ENCODE assay signal across 18 cellular contexts in the genomic region with DNA sequence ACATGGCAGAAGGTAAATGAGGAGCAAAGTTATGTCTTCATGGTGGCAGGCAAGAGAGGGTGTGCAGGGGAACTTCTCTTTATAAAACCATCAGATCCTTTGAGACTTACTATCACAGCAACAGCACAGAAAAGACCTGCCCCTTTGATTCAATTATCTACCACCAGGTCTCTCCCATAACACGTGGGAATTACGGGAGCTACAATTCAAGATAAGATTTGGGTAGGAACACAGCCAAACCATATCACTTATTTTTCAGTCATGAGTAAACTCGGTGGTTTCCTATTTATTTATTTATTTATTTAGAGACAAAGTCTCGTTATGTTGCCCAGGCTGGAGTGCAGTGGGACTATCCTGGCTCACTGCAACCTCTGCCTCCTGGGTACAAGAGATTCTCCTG. TPM values are rescaled to one million over a fixed set of nuclear protein-coding genes. Genes with fewer than 3 reads are reported as not detected.
A peak's percentile ranks its signal among the peaks of the same experiment; 100 is the strongest.
DNase-seq lines count a peak whose midpoint lies in the region; ATAC-seq, FAIRE-seq and TF ChIP-seq lines count a peak whose summit lies in the region.
"Had no signal": no experiment of that assay in that cellular context is flagged by ENCODE, and none has a peak within 500 bp of the region (broad histone marks: within the 10 kb centered on the region; RNA-seq: fewer than 3 reads in every experiment).

No MANE protein-coding gene starts in this region.

- H3K27ac ChIP-seq in mammary epithelial cell (ENCODE audit: insufficient read depth, low read depth, low read length) (no peak overlapping the region), hepatocyte (peak overlapping the region; percentile 20), pancreas (peak overlapping the region in 3 of 4 donors; percentile 12 to 45 (median 17)), ovary (no peak overlapping the region)
- H3K27ac ChIP-seq: 22Rv1; BLaER1 treated with 17β-estradiol and CSF1 and Interleukin-3, amounts not matched to agents 10 nM and 100 nM had no signal

- no peak for DNase-seq in MCF 10A (ENCODE audit: unreplicated experiment)
- DNase-seq in mammary epithelial cell = no peak
- DNase-seq in amniotic epithelial cell (ENCODE audit: low read depth) = peak; percentile 85
- DNase-seq in hepatocyte (ENCODE audit: low spot score) = no peak
- DNase-seq in pancreas = no peak
- no peak for DNase-seq in ovary
- DNase-seq in T-helper 1 cell = no peak
- DNase-seq in RKO (ENCODE audit: low spot score) = no peak
- DNase-seq: ACHN; Calu3; CD4-positive, CD25-positive, alpha-beta regulatory T cell; DMS 273 treated with DMSO at 0.1 percent for 48 hours; H7 had no signal

- H2AFZ ChIP-seq in mammary epithelial cell (ENCODE audit: low read depth, low read length) = no peak overlapping the region
- no peak overlapping the region for H2AFZ ChIP-seq in hepatocyte
- H2AFZ ChIP-seq: GM23338 had no signal

- 100% methylated on average over 4 of the region's 4 CpGs for WGBS in mammary epithelial cell (ENCODE audit: low coverage, missing lambda C conversion rate)
- WGBS in hepatocyte (ENCODE audit: low lambda C conversion rate, missing lambda C conversion rate) = 71% methylated on average over 4 of the region's 4 CpGs
- WGBS in pancreas, 2 donors = 18 to 21% methylated on average over 4 of the region's 4 CpGs
- WGBS in ovary, 3 donors = 41 to 51% (median 47%) methylated on average over 4 of the region's 4 CpGs

- H3K27me3 Mint-ChIP-seq in MCF 10A (ENCODE audit: insufficient read depth, unreplicated experiment) = no peaks in the 10 kb centered on the region
- H3K27me3 Mint-ChIP-seq: CD4-positive, CD25-positive, alpha-beta regulatory T cell had no signal

- no peak for TF ChIP-seq POLR2A in ovary (IDR thresholded peaks at IDR 0.05)

- in situ Hi-C loops in mammary epithelial cell (cut with MboI; ENCODE audit: low sequenced_read_pairs in 2 of 2) = no loop called here

- H3K4me1 ChIP-seq in mammary epithelial cell (ENCODE audit: insufficient read depth, low read length) (no peaks in the 10 kb centered on the region), hepatocyte (ENCODE audit: insufficient read depth) (peaks cover 16% of the 10 kb centered on the region), pancreas (peaks cover 0 to 9% (median 0%) of the 10 kb centered on the region in 3 donors), ovary (ENCODE audit: insufficient read depth) (no peaks in the 10 kb centered on the region)

- peak overlapping the region; percentile 71 for H3K27ac Mint-ChIP-seq in MCF 10A (ENCODE audit: low read depth, unreplicated experiment)
- H3K27ac Mint-ChIP-seq: CD4-positive, CD25-positive, alpha-beta regulatory T cell; GM23338 had no signal

- H3K36me3 ChIP-seq in mammary epithelial cell (ENCODE audit: insufficient read depth, low read length) (no peaks in the 10 kb centered on the region), hepatocyte (replicated peaks; ENCODE audit: insufficient read depth, low read depth) (no peaks in the 10 kb centered on the region), pancreas (no peaks in the 10 kb centered on the region), ovary (no peaks in the 10 kb centered on the region)
- H3K36me3 ChIP-seq: BLaER1 treated with 17β-estradiol and CSF1 and Interleukin-3, amounts not matched to agents 10 nM and 100 nM had no signal

- BruUV-seq in MCF 10A (replicated peaks; lab: Mats Ljungman, UMichigan) (no TSS peak), mammary epithelial cell (replicated peaks; lab: Mats Ljungman, UMichigan) (no TSS peak)

- H3K9me3 ChIP-seq in mammary epithelial cell (replicated peaks; ENCODE audit: insufficient read depth, low read length) (no peaks in the 10 kb centered on the region), hepatocyte (ENCODE audit: low read depth) (no peaks in the 10 kb centered on the region), pancreas (no peaks in the 10 kb centered on the region), ovary (no peaks in the 10 kb centered on the region)
- H3K9me3 ChIP-seq: BLaER1 treated with 17β-estradiol and CSF1 and Interleukin-3, amounts not matched to agents 10 nM and 100 nM had no signal

- H3K4me2 ChIP-seq in mammary epithelial cell (ENCODE audit: insufficient read depth, low read depth, low read length) = no peak overlapping the region
- H3K4me2 ChIP-seq in hepatocyte = no peak overlapping the region
- H3K4me2 ChIP-seq: GM23338 had no signal

- H3K79me2 ChIP-seq in mammary epithelial cell (ENCODE audit: insufficient read depth, low read length) (no peaks in the 10 kb centered on the region), hepatocyte (no peaks in the 10 kb centered on the region)

- no peak overlapping the region for H3K4me3 Mint-ChIP-seq in MCF 10A (ENCODE audit: unreplicated experiment)
- H3K4me3 Mint-ChIP-seq: CD4-positive, CD25-positive, alpha-beta regulatory T cell; GM23338 had no signal

- intact Hi-C loops in MCF 10A (cut with micrococcal nuclease) = no loop called here
- intact Hi-C loops in mammary epithelial cell (cut with micrococcal nuclease) = no loop called here
- intact Hi-C loops in pancreas (cut with DNase I) = no loop called here
- intact Hi-C loops in ovary (cut with DNase I) = no loop called here

- CTCF ChIA-PET in MCF 10A (lab: Yijun Ruan, JAX) (interaction anchor here (0.7 kb wide), 1 partner anchor 276 kb away, joined by 3 read pairs; no protein-coding TSS in a partner anchor), mammary epithelial cell (lab: Charles Lee; ENCODE audit: low non-redundant PET) (no interaction called here)

- FAIRE-seq in pancreas (lab: Jason Lieb, UNC) = no peak

- peak in 3 of 4 donors; percentile 20 to 46 (median 28) for ATAC-seq in pancreas
- ATAC-seq: GM23338 had no signal

- TF ChIP-seq EP300 in ovary (IDR thresholded peaks at IDR 0.05) = no peak

- no peaks in the 10 kb centered on the region for H3K36me3 Mint-ChIP-seq in MCF 10A (ENCODE audit: insufficient read depth, unreplicated experiment)
- H3K36me3 Mint-ChIP-seq: CD4-positive, CD25-positive, alpha-beta regulatory T cell had no signal

- H3K4me1 Mint-ChIP-seq in MCF 10A (ENCODE audit: insufficient read depth, unreplicated experiment) = peaks cover 47% of the 10 kb centered on the region
- H3K4me1 Mint-ChIP-seq: CD4-positive, CD25-positive, alpha-beta regulatory T cell had no signal

- no peak overlapping the region for H3K9ac ChIP-seq in mammary epithelial cell (ENCODE audit: insufficient read depth, low read length)
- H3K9ac ChIP-seq: BLaER1 treated with 17β-estradiol and CSF1 and Interleukin-3, amounts not matched to agents 10 nM and 100 nM had no signal

- dilution Hi-C loops in mammary epithelial cell (cut with HindIII; ENCODE audit: low sequenced_read_pairs) = no loop called here

- POLR2A ChIA-PET in MCF 10A (lab: Yijun Ruan, JAX) = interaction anchor here (0.7 to 2.3 kb wide), 7 partner anchors 8 to 299 kb away, joined by 3 to 10 read pairs (median 3); no protein-coding TSS in a partner anchor

- H3K9me2 ChIP-seq in hepatocyte (replicated peaks; ENCODE audit: insufficient read depth) = no peaks in the 10 kb centered on the region

- H4K20me1 ChIP-seq in mammary epithelial cell (ENCODE audit: insufficient read depth, low read length) (no peaks in the 10 kb centered on the region), hepatocyte (ENCODE audit: insufficient read depth, poor library complexity, severe bottlenecking) (no peaks in the 10 kb centered on the region)
- H4K20me1 ChIP-seq: BLaER1 treated with 17β-estradiol and CSF1 and Interleukin-3, amounts not matched to agents 10 nM and 100 nM had no signal

- TF ChIP-seq CTCF in MCF 10A (IDR thresholded peaks at IDR 0.05; ENCODE audit: unreplicated experiment) = no peak
- TF ChIP-seq CTCF in mammary epithelial cell (conservative IDR thresholded peaks at IDR 0.05 in 1 of 2, IDR thresholded peaks at IDR 0.05 in 1 of 2; ENCODE audit: extremely low read depth in 1 of 2, insufficient read depth in 1 of 2, low read depth in 1 of 2, low read length in 2 of 2) = no peak
- no peak for TF ChIP-seq CTCF in hepatocyte (IDR thresholded peaks at IDR 0.05; ENCODE audit: poor library complexity)
- no peak for TF ChIP-seq CTCF in pancreas (IDR thresholded peaks at IDR 0.05)
- no peak for TF ChIP-seq CTCF in ovary (IDR thresholded peaks at IDR 0.05)

- no peaks in the 10 kb centered on the region for H3K9me3 Mint-ChIP-seq in MCF 10A (ENCODE audit: unreplicated experiment)
- H3K9me3 Mint-ChIP-seq: GM23338 had no signal

- H3K27me3 ChIP-seq in mammary epithelial cell (ENCODE audit: insufficient read depth, low read length) (no peaks in the 10 kb centered on the region), hepatocyte (no peaks in the 10 kb centered on the region), pancreas (no peaks in the 10 kb centered on the region), ovary (no peaks in the 10 kb centered on the region)
- H3K27me3 ChIP-seq: BLaER1 treated with 17β-estradiol and CSF1 and Interleukin-3, amounts not matched to agents 10 nM and 100 nM had no signal

- H3K4me3 ChIP-seq in mammary epithelial cell (replicated peaks in 1 of 3; ENCODE audit: insufficient read depth in 1 of 3, low read depth in 2 of 3, low read length in 3 of 3) (no peak overlapping the region), hepatocyte (no peak overlapping the region), pancreas (no peak overlapping the region), ovary (no peak overlapping the region)
- H3K4me3 ChIP-seq: BLaER1 treated with 17β-estradiol and CSF1 and Interleukin-3, amounts not matched to agents 10 nM and 100 nM; GM23338 had no signal

RNA-seq across cellular contexts. Expression of a gene that starts 22.1 kb away (rescaled TPM):
- total RNA-seq in MCF 10A (2022) (35.0 and 49.3 TPM in 2 replicates), mammary epithelial cell (10 to 100 TPM; 11.7 to 43.3 TPM), hepatocyte (8.3 and 9.6 TPM in 2 replicates), pancreas (10 to 100 TPM in 2 of 6 donors, 1 to 10 TPM in 4; 2.5 to 35.4 (median 6.3) TPM), ovary (10 to 100 TPM in 1 of 7 donors, 1 to 10 TPM in 4, under 1 TPM in 2; 0.40 to 28.5 (median 1.5) TPM)
- polyA plus RNA-seq in mammary epithelial cell (25.3 TPM), hepatocyte (28.8 and 33.5 TPM in 2 replicates), pancreas (10 to 100 TPM; 26.5 to 26.6 TPM), ovary (1 to 10 TPM; 1.4 to 8.2 TPM)
- 15.2 TPM for polyA minus RNA-seq in mammary epithelial cell
- total RNA-seq: CD4-positive, CD25-positive, alpha-beta regulatory T cell; H7; HT1080 had no signal
- polyA plus RNA-seq: CD4-positive, CD25-positive, alpha-beta regulatory T cell had no signal

RNA-seq across cellular contexts. Expression of a gene that starts 38.2 kb away (rescaled TPM):
- total RNA-seq in MCF 10A (2022) (not detected in 2 replicates), mammary epithelial cell (not detected), hepatocyte (not detected in 2 replicates), pancreas (under 1 TPM in 1 of 6 donors, not detected in 5; 0.53 TPM), ovary (not detected)
- polyA plus RNA-seq in mammary epithelial cell (not detected), hepatocyte (not detected in 2 replicates), pancreas (not detected), ovary (not detected)
- not detected for polyA minus RNA-seq in mammary epithelial cell
- total RNA-seq: Calu3, Daoy, H7, HT1080 had no signal
- polyA plus RNA-seq: CD4-positive, CD25-positive, alpha-beta regulatory T cell; GM23338 had no signal

RNA-seq across cellular contexts. Expression of a gene that starts 54.8 kb away (rescaled TPM):
- total RNA-seq in MCF 10A (2022) (not detected in 2 replicates), mammary epithelial cell (under 1 TPM in 1 of 2 donors, not detected in 1; 0.17 TPM), hepatocyte (6.0 and 7.5 TPM in 2 replicates), pancreas (10 to 100 TPM in 2 of 6 donors, 1 to 10 TPM in 1, under 1 TPM in 3; 0.65 to 65.6 (median 1.5) TPM), ovary (1 to 10 TPM in 1 of 7 donors, under 1 TPM in 4, not detected in 2; 0.12 to 1.5 (median 0.15) TPM)
- polyA plus RNA-seq in mammary epithelial cell (0.06 TPM), hepatocyte (3.7 and 4.4 TPM in 2 replicates), pancreas (1 to 10 TPM; 2.0 to 6.4 TPM), ovary (under 1 TPM; 0.20 to 0.75 TPM)
- not detected for polyA minus RNA-seq in mammary epithelial cell
- total RNA-seq: CD4-positive, CD25-positive, alpha-beta regulatory T cell; HT1080 had no signal
- polyA plus RNA-seq: CD4-positive, CD25-positive, alpha-beta regulatory T cell had no signal

Comparison
In these comparisons a context has a peak if more than half of its experiments do, and no peak if none do; other contexts are left out.
1. H3K27ac ChIP-seq: peak in hepatocyte (single experiment) and pancreas (3 of 4); none in mammary epithelial cell (single experiment) and ovary (0 of 2).